Comparison of ENCODE assay signal across 10 cellular contexts in genomic region chr7:134905375-134905774, GRCh38.
A peak's percentile ranks its signal among the peaks of the same experiment; 100 is the strongest.
DNase-seq lines count a peak whose midpoint lies in the region; ATAC-seq and TF ChIP-seq lines count a peak whose summit lies in the region.
"Had no signal": no experiment of that assay in that cellular context is flagged by ENCODE, and none has a peak within 500 bp of the region (broad histone marks: within the 10 kb centered on the region; RNA-seq: fewer than 3 reads in every experiment).

No MANE protein-coding gene starts in this region.

- WGBS in mammary epithelial cell (ENCODE audit: low coverage, missing lambda C conversion rate), result 10% methylated on average over 2 of the region's 2 CpGs

- no TSS peak for BruUV-seq in mammary epithelial cell (replicated peaks; lab: Mats Ljungman, UMichigan)

- peak overlapping the region; percentile 46 for H3K4me2 ChIP-seq in mammary epithelial cell (ENCODE audit: insufficient read depth, low read depth, low read length)

- H3K36me3 ChIP-seq in mammary epithelial cell (ENCODE audit: insufficient read depth, low read length) (no peaks in the 10 kb centered on the region), tibial artery (peaks cover 0 to 4% (median 0%) of the 10 kb centered on the region in 3 donors)

- peak; percentile 96 for DNase-seq in H4 (ENCODE audit: low spot score)
- DNase-seq in mammary epithelial cell, result peak; percentile 82
- DNase-seq in left colon, result peak; percentile 23 to 44
- peak; percentile 80 to 88 for DNase-seq in tibial artery
- no peak for DNase-seq in activated effector memory CD4-positive, alpha-beta T cell treated with Interleukin-2 at 50 U/mL for 16 hours
- DNase-seq in COR-L47 (lab: John Stamatoyannopoulos, UW), result no peak
- DNase-seq: activated T-cell treated with anti-CD3 and anti-CD28 coated beads for 4 hours, SHP77 had no signal

- no peak overlapping the region for H2AFZ ChIP-seq in mammary epithelial cell (ENCODE audit: low read depth, low read length)

- in situ Hi-C loops in mammary epithelial cell (cut with MboI; ENCODE audit: low sequenced_read_pairs in 2 of 2), result no loop called here

- no peaks in the 10 kb centered on the region for H3K27me3 ChIP-seq in mammary epithelial cell (ENCODE audit: insufficient read depth, low read length)
- no peaks in the 10 kb centered on the region for H3K27me3 ChIP-seq in tibial artery

- H4K20me1 ChIP-seq in mammary epithelial cell (ENCODE audit: insufficient read depth, low read length), result no peaks in the 10 kb centered on the region

- no peak for ATAC-seq in left colon
- ATAC-seq in HG02610 (IDR thresholded peaks at IDR 0.05; ENCODE audit: unreplicated experiment), result no peak
- ATAC-seq in GM18498 (IDR thresholded peaks at IDR 0.05; ENCODE audit: unreplicated experiment), result no peak

- H3K79me2 ChIP-seq in mammary epithelial cell (ENCODE audit: insufficient read depth, low read length), result peaks cover 98% of the 10 kb centered on the region

- peak; percentile 24 to 27 for TF ChIP-seq CTCF in mammary epithelial cell (conservative IDR thresholded peaks at IDR 0.05 in 1 of 2, IDR thresholded peaks at IDR 0.05 in 1 of 2; ENCODE audit: extremely low read depth in 1 of 2, insufficient read depth in 1 of 2, low read depth in 1 of 2, low read length in 2 of 2)
- peak; percentile 43 to 47 for TF ChIP-seq CTCF in tibial artery (IDR thresholded peaks at IDR 0.05)

- CTCF ChIA-PET in mammary epithelial cell (lab: Charles Lee; ENCODE audit: low non-redundant PET), result no interaction called here

- dilution Hi-C loops in mammary epithelial cell (cut with HindIII; ENCODE audit: low sequenced_read_pairs), result no loop called here

- peak overlapping the region; percentile 3 for H3K9ac ChIP-seq in mammary epithelial cell (ENCODE audit: insufficient read depth, low read length)

- H3K27ac ChIP-seq in mammary epithelial cell (ENCODE audit: insufficient read depth, low read depth, low read length) (peak overlapping the region; percentile 11), tibial artery (peak overlapping the region; percentile 67 to 71)

- intact Hi-C loops in mammary epithelial cell (cut with micrococcal nuclease), result loop anchor here (1.0 kb wide), 1 partner anchor 215 kb away; no protein-coding TSS in a partner anchor
- intact Hi-C loops in left colon (cut with DNase I, micrococcal nuclease), result no loop called here
- intact Hi-C loops in tibial artery (cut with DNase I; ENCODE audit: low total_unique reads), result no loop called here

- no peak overlapping the region for H3K4me3 ChIP-seq in mammary epithelial cell (replicated peaks in 1 of 3; ENCODE audit: insufficient read depth in 1 of 3, low read depth in 2 of 3, low read length in 3 of 3)
- no peak overlapping the region for H3K4me3 ChIP-seq in tibial artery

- H3K9me3 ChIP-seq in mammary epithelial cell (replicated peaks; ENCODE audit: insufficient read depth, low read length) (no peaks in the 10 kb centered on the region), tibial artery (no peaks in the 10 kb centered on the region)

- H3K4me1 ChIP-seq in mammary epithelial cell (ENCODE audit: insufficient read depth, low read length) (peaks cover 49% of the 10 kb centered on the region), tibial artery (peaks cover 0 to 99% (median 78%) of the 10 kb centered on the region in 4 donors)

Comparison
In these comparisons a context has a peak if more than half of its experiments do, and no peak if none do; other contexts are left out.
1. DNase-seq: peak in H4 (single experiment), mammary epithelial cell (single experiment), left colon (2 of 2) and tibial artery (2 of 2); none in activated effector memory CD4-positive, alpha-beta T cell treated with Interleukin-2 at 50 U/mL for 16 hours (single experiment) and COR-L47 (single experiment).